Comparison of ENCODE assay signal across 1 cellular context in the genomic region with DNA sequence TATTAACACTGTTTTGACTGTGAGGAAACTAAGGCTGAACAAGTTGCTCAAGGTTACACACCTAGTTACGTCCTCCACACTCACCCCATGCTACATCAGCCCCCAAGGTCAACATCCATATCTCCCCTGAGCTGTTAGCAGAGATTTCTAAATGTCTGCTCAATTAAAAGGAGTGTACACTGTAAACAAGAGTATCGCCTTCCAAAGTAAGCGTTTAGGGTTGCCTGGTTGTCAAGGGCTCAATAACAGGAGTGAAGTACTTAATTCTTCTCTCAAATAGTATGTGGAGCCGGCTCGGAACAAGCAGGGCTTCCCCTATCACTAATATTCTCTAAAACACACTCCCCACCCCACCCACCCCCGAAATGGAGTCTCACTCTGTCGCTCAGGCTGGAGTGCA.
TF ChIP-seq lines count a peak whose summit lies in the region.

No MANE protein-coding gene starts in this region.

TF ChIP-seq in WTC11, 78 proteins besides CTCF, POLR2A, EP300 and RAD21 (continued from another document):
- TF ChIP-seq, protein P1, sequence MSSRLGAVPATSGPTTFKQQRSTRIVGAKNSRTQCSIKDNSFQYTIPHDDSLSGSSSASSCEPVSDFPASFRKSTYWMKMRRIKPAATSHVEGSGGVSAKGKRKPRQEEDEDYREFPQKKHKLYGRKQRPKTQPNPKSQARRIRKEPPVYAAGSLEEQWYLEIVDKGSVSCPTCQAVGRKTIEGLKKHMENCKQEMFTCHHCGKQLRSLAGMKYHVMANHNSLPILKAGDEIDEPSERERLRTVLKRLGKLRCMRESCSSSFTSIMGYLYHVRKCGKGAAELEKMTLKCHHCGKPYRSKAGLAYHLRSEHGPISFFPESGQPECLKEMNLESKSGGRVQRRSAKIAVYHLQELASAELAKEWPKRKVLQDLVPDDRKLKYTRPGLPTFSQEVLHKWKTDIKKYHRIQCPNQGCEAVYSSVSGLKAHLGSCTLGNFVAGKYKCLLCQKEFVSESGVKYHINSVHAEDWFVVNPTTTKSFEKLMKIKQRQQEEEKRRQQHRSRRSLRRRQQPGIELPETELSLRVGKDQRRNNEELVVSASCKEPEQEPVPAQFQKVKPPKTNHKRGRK (CRISPR knock-in tag; IDR thresholded peaks at IDR 0.05; ENCODE audit: borderline replicate concordance) = no peak
